11 cellular contexts compared by ENCODE assay signal in genomic region chr22:17371446-17371845, GRCh38. TPM values are rescaled to one million over a fixed set of nuclear protein-coding genes. Genes with fewer than 3 reads are reported as not detected.
DNase-seq lines count a peak whose midpoint lies in the region; ATAC-seq and TF ChIP-seq lines count a peak whose summit lies in the region.
"Had no signal": no experiment of that assay in that cellular context is flagged by ENCODE, and none has a peak within 500 bp of the region (broad histone marks: within the 10 kb centered on the region; RNA-seq: fewer than 3 reads in every experiment).

No MANE protein-coding gene starts in this region.

- no peak overlapping the region for H3K14ac ChIP-seq in neuronal stem cell (ENCODE audit: low read length)

- no peak overlapping the region for H3K18ac ChIP-seq in neuronal stem cell (ENCODE audit: low read length)

- H4K8ac ChIP-seq in neuronal stem cell (ENCODE audit: low read depth, low read length) = no peak overlapping the region

- no peaks in the 10 kb centered on the region for H3K9me3 Mint-ChIP-seq in activated CD4-positive, alpha-beta T cell treated with anti-CD3 and anti-CD28 coated beads for 36 hours (ENCODE audit: low read depth)

- TF ChIP-seq CTCF in GM13976 (IDR thresholded peaks at IDR 0.05; ENCODE audit: borderline replicate concordance, control extremely low read depth, extremely low read depth, insufficient read depth, missing control alignments) = no peak

- POLR2A ChIA-PET in activated CD4-positive, alpha-beta T cell treated with anti-CD3 and anti-CD28 coated beads for 36 hours (lab: Charles Lee) = interaction anchor here (0.7 kb wide), 1 partner anchor 32 kb away, joined by 5 read pairs; no protein-coding TSS in a partner anchor

- H3K4me3 Mint-ChIP-seq in activated CD4-positive, alpha-beta T cell treated with anti-CD3 and anti-CD28 coated beads for 36 hours = no peak overlapping the region

- H3K4me1 Mint-ChIP-seq in activated CD4-positive, alpha-beta T cell treated with anti-CD3 and anti-CD28 coated beads for 36 hours = peaks cover 23% of the 10 kb centered on the region

- H2BK12ac ChIP-seq in neuronal stem cell (ENCODE audit: low read length) = no peak overlapping the region

- intact Hi-C loops in activated CD4-positive, alpha-beta T cell treated with anti-CD3 and anti-CD28 coated beads for 36 hours (cut with DNase I, micrococcal nuclease) = no loop called here

- no peaks in the 10 kb centered on the region for H3K36me3 Mint-ChIP-seq in activated CD4-positive, alpha-beta T cell treated with anti-CD3 and anti-CD28 coated beads for 36 hours (ENCODE audit: low read depth)

- in situ Hi-C loops in GM13976 (cut with MboI; ENCODE audit: low sequenced_read_pairs, unreplicated experiment) = no loop called here

- H3K9ac ChIP-seq in ES-I3 (ENCODE audit: low read depth, low read length) (peak overlapping the region; percentile 81), NT2/D1 (ENCODE audit: insufficient read length, low read depth) (peak overlapping the region; percentile 91), neuronal stem cell (ENCODE audit: low read depth, low read length, poor library complexity) (no peak overlapping the region)

- no peak overlapping the region for H3K4ac ChIP-seq in neuronal stem cell (ENCODE audit: low read length)

- no peak overlapping the region for H2BK5ac ChIP-seq in neuronal stem cell (ENCODE audit: low read length)

- ATAC-seq in activated CD4-positive, alpha-beta T cell treated with anti-CD3 and anti-CD28 coated beads for 36 hours = no peak

- no peak overlapping the region for H4K91ac ChIP-seq in neuronal stem cell (ENCODE audit: low read depth, low read length, poor library complexity)

- H3K4me2 ChIP-seq in neuronal stem cell (ENCODE audit: insufficient read depth, low read length, poor library complexity, severe bottlenecking) = peak overlapping the region; percentile 55

- H3K27me3 ChIP-seq in NT2/D1 (ENCODE audit: insufficient read depth, insufficient read length) (no peaks in the 10 kb centered on the region), iPS DF 6.9 (ENCODE audit: control insufficient read depth, insufficient read depth, low read length) (no peaks in the 10 kb centered on the region), neuronal stem cell (ENCODE audit: control insufficient read depth in 3 of 3, insufficient read depth in 3 of 3, low read depth in 1 of 3, low read length in 3 of 3) (no peaks in the 10 kb centered on the region)

- peaks cover 43% of the 10 kb centered on the region for H3K27me3 Mint-ChIP-seq in activated CD4-positive, alpha-beta T cell treated with anti-CD3 and anti-CD28 coated beads for 36 hours

- H2BK120ac ChIP-seq in neuronal stem cell (ENCODE audit: low read depth, low read length) = no peak overlapping the region

- CTCF ChIA-PET in activated CD4-positive, alpha-beta T cell treated with anti-CD3 and anti-CD28 coated beads for 36 hours (lab: Charles Lee) = interaction anchor here (0.6 to 1.1 kb wide), 2 partner anchors 30 to 130 kb away, joined by 3 read pairs; no protein-coding TSS in a partner anchor

- no peak overlapping the region for H2BK15ac ChIP-seq in neuronal stem cell (ENCODE audit: low read length)

- H3K23ac ChIP-seq in neuronal stem cell (ENCODE audit: low read depth, low read length, poor library complexity) = no peak overlapping the region

- no peaks in the 10 kb centered on the region for H3K9me3 ChIP-seq in ES-I3 (ENCODE audit: control insufficient read depth, insufficient read depth, low read length)
- no peaks in the 10 kb centered on the region for H3K9me3 ChIP-seq in NT2/D1 (ENCODE audit: insufficient read depth, low read length)
- no peaks in the 10 kb centered on the region for H3K9me3 ChIP-seq in iPS DF 6.9 (ENCODE audit: control insufficient read depth, insufficient read depth, low read length)
- H3K9me3 ChIP-seq in neuronal stem cell (replicated peaks in 1 of 2; ENCODE audit: control insufficient read depth in 2 of 2, insufficient read depth in 1 of 2, low read depth in 1 of 2, low read length in 2 of 2) = no peaks in the 10 kb centered on the region

- no peak overlapping the region for H2AK5ac ChIP-seq in neuronal stem cell (ENCODE audit: low read depth, low read length)

- H3K27ac Mint-ChIP-seq in activated CD4-positive, alpha-beta T cell treated with anti-CD3 and anti-CD28 coated beads for 36 hours = no peak overlapping the region
- H3K27ac Mint-ChIP-seq: memory B cell had no signal

- DNase-seq in NT2/D1 (ENCODE audit: low read depth, low spot score) = no peak
- DNase-seq in iPS DF 6.9 (ENCODE audit: low read depth, low spot score) = no peak
- DNase-seq in neuronal stem cell (ENCODE audit: low spot score) = no peak
- no peak for DNase-seq in SKM-1 (lab: John Stamatoyannopoulos, UW; ENCODE audit: unreplicated experiment)
- no peak for DNase-seq in GM13976 (ENCODE audit: low spot score)
- DNase-seq in activated CD4-positive, alpha-beta T cell treated with anti-CD3 and anti-CD28 coated beads for 36 hours = no peak
- DNase-seq: aorta; effector memory CD4-positive, alpha-beta T cell; NCI-H2029 had no signal

- peaks cover 3% of the 10 kb centered on the region for H3K79me1 ChIP-seq in neuronal stem cell (ENCODE audit: low read depth, low read length)

- no peak overlapping the region for H2AFZ ChIP-seq in neuronal stem cell (ENCODE audit: low read length)

- WGBS in iPS DF 6.9 (ENCODE audit: insufficient coverage, insufficient read length) = no CpG with 5 or more reads among the region's 5 CpGs
- no CpG with 5 or more reads among the region's 5 CpGs for WGBS in neuronal stem cell (ENCODE audit: extremely low coverage in 2 of 2, insufficient read length in 2 of 2, insufficient replicate concordance in 1 of 2), 2 donors

- peak overlapping the region; percentile 60 for H3K4me3 ChIP-seq in NT2/D1 (ENCODE audit: insufficient read length, low read depth)
- peak overlapping the region; percentile 99; the same call in 1 of the 2 replicates for H3K4me3 ChIP-seq in iPS DF 6.9 (ENCODE audit: low read length)
- H3K4me3 ChIP-seq in neuronal stem cell (ENCODE audit: low read length in 2 of 2) = peak overlapping the region; percentile 12 to 62

- H3K27ac ChIP-seq in iPS DF 6.9 (ENCODE audit: low read length) = no peak overlapping the region
- H3K27ac ChIP-seq in neuronal stem cell (replicated peaks; ENCODE audit: low read length) = no peak overlapping the region

- H3K4me1 ChIP-seq in ES-I3 (ENCODE audit: insufficient read depth, low read length) (peaks cover 33% of the 10 kb centered on the region), NT2/D1 (ENCODE audit: insufficient read depth, insufficient read length) (peaks cover 3% of the 10 kb centered on the region), iPS DF 6.9 (ENCODE audit: control insufficient read depth, insufficient read depth, low read length) (peaks cover 3% of the 10 kb centered on the region), neuronal stem cell (ENCODE audit: control insufficient read depth in 2 of 2, insufficient read depth in 1 of 2, low read depth in 1 of 2, low read length in 2 of 2) (peaks cover 9 to 22% of the 10 kb centered on the region in 2 donors)

- no peaks in the 10 kb centered on the region for H3K36me3 ChIP-seq in ES-I3 (ENCODE audit: insufficient read depth, low read length)
- peaks cover 3% of the 10 kb centered on the region for H3K36me3 ChIP-seq in NT2/D1 (ENCODE audit: insufficient read depth, insufficient read length, low read length)
- H3K36me3 ChIP-seq in iPS DF 6.9 (ENCODE audit: control insufficient read depth, insufficient read depth, low read length) = no peaks in the 10 kb centered on the region; the same call in 1 of the 2 replicates
- H3K36me3 ChIP-seq in neuronal stem cell (replicated peaks in 1 of 2; ENCODE audit: control insufficient read depth in 2 of 2, insufficient read depth in 2 of 2, low read length in 2 of 2) = peaks cover 0 to 13% of the 10 kb centered on the region in 2 donors

RNA-seq across cellular contexts. Expression of gene CECR2, which starts 2.2 kb away (rescaled TPM):
- 33.0 TPM for polyA plus RNA-seq in neuronal stem cell (2013, experiment 1 of 2)
- 34.5 TPM for polyA plus RNA-seq in neuronal stem cell (2013, experiment 2 of 2)
- total RNA-seq in activated CD4-positive, alpha-beta T cell treated with anti-CD3 and anti-CD28 coated beads for 36 hours = under 1 TPM in 1 of 2 experiments, not detected in 1; 0.18 TPM

Comparison
In these comparisons a context has a peak if more than half of its experiments do, and no peak if none do; other contexts are left out.
1. H3K4me3 ChIP-seq: peak in every context shown above with its lines; median percentile 99 in iPS DF 6.9; 60 in NT2/D1; 37 in neuronal stem cell.